Comparison of ENCODE assay signal across 8 cellular contexts in genomic region chr4:212438-213174, GRCh38.
DNase-seq lines count a peak whose midpoint lies in the region; ATAC-seq, FAIRE-seq and TF ChIP-seq lines count a peak whose summit lies in the region.

No MANE protein-coding gene starts in this region.

- H3K9me3 ChIP-seq in sigmoid colon: peaks cover 0 to 16% (median 0%) of the 10 kb centered on the region in 4 donors

- H3K27ac ChIP-seq in sigmoid colon: peak overlapping the region; percentile 78 to 86 (median 84)

- FAIRE-seq in HTR-8/SVneo (lab: Jason Lieb, UNC): no peak

- intact Hi-C loops in sigmoid colon (cut with DNase I): loop anchor here (2.0 kb wide), 1 partner anchor 30 kb away; no protein-coding TSS in a partner anchor

- no peak for TF ChIP-seq CTCF in sigmoid colon (IDR thresholded peaks at IDR 0.05)

- TF ChIP-seq POLR2A in sigmoid colon (IDR thresholded peaks at IDR 0.05): peak in 1 of 2 donors; percentile 44
- no peak for TF ChIP-seq POLR2A in erythroblast (IDR thresholded peaks at IDR 0.05; ENCODE audit: low read length)

- ATAC-seq in GM18861 (IDR thresholded peaks at IDR 0.05; ENCODE audit: unreplicated experiment): no peak

- WGBS in sigmoid colon, 2 donors: 23 to 47% methylated on average over 57 of the region's 57 CpGs

- peaks cover 0 to 11% (median 8%) of the 10 kb centered on the region in 4 donors for H3K4me1 ChIP-seq in sigmoid colon

- no peaks in the 10 kb centered on the region for H3K36me3 ChIP-seq in sigmoid colon

- DNase-seq in HTR-8/SVneo (ENCODE audit: insufficient read length, low spot score) (peak; percentile 67), cerebellum (ENCODE audit: low spot score) (peak; percentile 89), inferior parietal cortex (ENCODE audit: extremely low spot score) (peak; percentile 74), sigmoid colon (peak; percentile 88), NCI-H1694 (lab: John Stamatoyannopoulos, UW) (no peak), erythroblast (lab: John Stamatoyannopoulos, UW) (no peak), SKM-1 (lab: John Stamatoyannopoulos, UW; ENCODE audit: unreplicated experiment) (no peak)

- no peaks in the 10 kb centered on the region for H3K27me3 ChIP-seq in sigmoid colon

- H3K4me3 ChIP-seq in sigmoid colon: peak overlapping the region; percentile 55 to 73 (median 67)

- no peak for TF ChIP-seq EP300 in sigmoid colon (IDR thresholded peaks at IDR 0.05)

Comparison
In these comparisons a context has a peak if more than half of its experiments do, and no peak if none do; other contexts are left out.
1. DNase-seq: peak in HTR-8/SVneo (single experiment), cerebellum (single experiment), inferior parietal cortex (single experiment) and sigmoid colon (single experiment); none in NCI-H1694 (single experiment), erythroblast (0 of 2) and SKM-1 (single experiment).